14 cellular contexts compared by ENCODE assay signal in genomic region chr2:118442949-118443348, GRCh38.
"Had no signal": no experiment of that assay in that cellular context is flagged by ENCODE, and none has a peak within 500 bp of the region (broad histone marks: within the 10 kb centered on the region; RNA-seq: fewer than 3 reads in every experiment).

No MANE protein-coding gene starts in this region.

- DNase-seq: activated CD4-positive, alpha-beta T cell treated with anti-CD3 and anti-CD28 coated beads for 48 hours; activated CD8-positive, alpha-beta memory T cell treated with anti-CD3 and anti-CD28 coated beads, Interleukin-2, amount 50 U/mL, for 48 hours; activated CD8-positive, alpha-beta T cell treated with anti-CD3 and anti-CD28 coated beads, Interleukin-2, amount 10 ng/mL, durations not matched to agents 7 days and 5 days; caudate nucleus; colonic mucosa; heart right ventricle; islet precursor cell; left ventricle myocardium inferior; ovary; retina; stimulated activated CD4-positive, alpha-beta T cell treated with anti-CD3 and anti-CD28 coated beads, Interleukin-15, amount 100 ng/mL, for 24 hours; stimulated activated CD4-positive, alpha-beta T cell treated with anti-CD3 and anti-CD28 coated beads, Interleukin-4, amount 100 ng/mL, for 24 hours had no signal

- ATAC-seq: activated CD8-positive, alpha-beta T cell treated with anti-CD3 and anti-CD28 coated beads, Interleukin-2, amount 10 ng/mL, durations not matched to agents 7 days and 5 days; heart right ventricle; WTC11 had no signal

- H3K4me3 ChIP-seq: ascending aorta, colonic mucosa, heart right ventricle, left ventricle myocardium inferior, ovary had no signal
